In the genomic region with DNA sequence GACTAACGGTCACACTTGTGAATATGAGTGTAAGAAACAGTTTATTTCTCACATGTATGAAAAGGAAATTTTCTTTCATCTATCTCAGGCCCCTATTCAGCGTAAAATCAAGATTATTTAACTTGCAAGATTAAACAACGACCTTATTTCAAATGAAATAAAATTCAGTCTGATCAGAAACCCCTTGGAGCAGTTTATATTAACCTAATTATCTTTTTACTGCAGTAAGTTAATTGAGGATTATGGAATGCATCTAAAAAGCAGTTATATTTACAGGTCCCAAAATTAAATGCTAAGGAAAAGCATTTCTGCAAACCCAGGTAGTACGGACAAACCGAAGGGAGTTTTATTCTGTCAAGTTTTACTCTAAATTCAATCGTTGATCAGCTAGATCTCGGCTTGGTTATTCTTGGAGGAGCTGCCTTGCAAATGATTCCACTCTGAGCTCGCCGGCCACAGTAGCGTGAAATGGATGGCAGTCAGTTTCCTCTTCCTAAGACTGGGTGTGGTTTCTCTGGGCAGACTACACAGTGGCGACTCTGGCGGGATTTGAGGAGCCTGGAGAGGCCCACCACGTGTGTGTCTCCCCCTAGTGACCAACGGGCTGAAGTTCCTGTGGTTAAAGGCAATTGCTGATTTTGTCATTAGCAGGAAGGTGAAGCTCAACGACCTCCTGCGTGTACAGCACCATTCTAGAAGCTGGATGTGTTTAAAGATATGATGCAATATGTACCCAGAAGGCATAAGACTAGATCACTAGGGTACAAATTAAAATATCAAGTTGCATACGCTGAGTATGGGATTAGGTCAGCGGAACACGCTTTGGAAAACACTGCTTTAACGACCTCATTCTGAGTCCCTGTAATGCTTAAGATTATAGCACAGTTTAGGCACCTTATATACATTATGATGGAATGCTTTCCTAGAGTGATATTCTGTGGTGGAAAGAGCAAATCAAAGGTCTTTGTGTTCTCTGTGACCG, we compare ENCODE assay signal across 1 cellular context.
TF ChIP-seq lines count a peak whose summit lies in the region.

No MANE protein-coding gene starts in this region.

TF ChIP-seq in GM23338, 12 proteins besides CTCF, POLR2A, EP300 and RAD21 (continued from another document):
- TF ChIP-seq ZNF462 (CRISPR knock-in tag; IDR thresholded peaks at IDR 0.05) = 0 out of 2 replicates have a peak, but pooled peaks have one; percentile 52
